17 cellular contexts compared by ENCODE assay signal in genomic region chr15:45285413-45285812, GRCh38. TPM values are rescaled to one million over a fixed set of nuclear protein-coding genes. Genes with fewer than 3 reads are reported as not detected.
DNase-seq lines count a peak whose midpoint lies in the region; ATAC-seq and TF ChIP-seq lines count a peak whose summit lies in the region.
"Had no signal": no experiment of that assay in that cellular context is flagged by ENCODE, and none has a peak within 500 bp of the region (broad histone marks: within the 10 kb centered on the region; RNA-seq: fewer than 3 reads in every experiment).

No MANE protein-coding gene starts in this region.

- ATAC-seq in heart left ventricle (peak in 3 of 4 donors; percentile 46 to 73 (median 68)), GM19023 (IDR thresholded peaks at IDR 0.05; ENCODE audit: unreplicated experiment) (no peak)
- ATAC-seq: A549; CD8-positive, alpha-beta T cell had no signal

- H3K27me3 Mint-ChIP-seq in activated naive CD8-positive, alpha-beta T cell treated with anti-CD3 and anti-CD28 coated beads for 36 hours: peaks cover 11% of the 10 kb centered on the region

- H3K27me3 ChIP-seq in heart left ventricle: no peaks in the 10 kb centered on the region
- no peaks in the 10 kb centered on the region for H3K27me3 ChIP-seq in left ventricle myocardium inferior (ENCODE audit: low read depth)

- WGBS in heart left ventricle, 4 donors: 44 to 60% (median 55%) methylated on average over 2 of the region's 2 CpGs

- no peaks in the 10 kb centered on the region for H3K36me3 Mint-ChIP-seq in activated naive CD8-positive, alpha-beta T cell treated with anti-CD3 and anti-CD28 coated beads for 36 hours
- H3K36me3 Mint-ChIP-seq: CD8-positive, alpha-beta T cell had no signal

- no peaks in the 10 kb centered on the region for H3K36me3 ChIP-seq in heart left ventricle
- no peaks in the 10 kb centered on the region for H3K36me3 ChIP-seq in left ventricle myocardium inferior

- no peak overlapping the region for H3K27ac Mint-ChIP-seq in activated naive CD8-positive, alpha-beta T cell treated with anti-CD3 and anti-CD28 coated beads for 36 hours
- H3K27ac Mint-ChIP-seq: CD14-positive monocyte; CD8-positive, alpha-beta T cell; H9; IgD-negative memory B cell had no signal

- H3K4me3 Mint-ChIP-seq in activated naive CD8-positive, alpha-beta T cell treated with anti-CD3 and anti-CD28 coated beads for 36 hours: no peak overlapping the region
- H3K4me3 Mint-ChIP-seq: CD14-positive monocyte; CD8-positive, alpha-beta T cell; H9; IgD-negative memory B cell had no signal

- intact Hi-C loops in heart left ventricle (cut with DNase I): loop anchor here in 1 of 10 donors (5.0 kb wide), 1 partner anchor 117 kb away; a partner anchor contains a TSS
- intact Hi-C loops in cardiac septum (cut with DNase I): no loop called here
- intact Hi-C loops in left ventricle myocardium inferior (cut with micrococcal nuclease): no loop called here

- no peak for TF ChIP-seq POLR2A in heart left ventricle (IDR thresholded peaks at IDR 0.05)

- no peak overlapping the region for H3K4me3 ChIP-seq in heart left ventricle
- H3K4me3 ChIP-seq in left ventricle myocardium inferior: no peak overlapping the region
- H3K4me3 ChIP-seq: A549 had no signal

- peaks cover 0 to 14% (median 0%) of the 10 kb centered on the region in 12 donors for H3K4me1 ChIP-seq in heart left ventricle
- peaks cover 16% of the 10 kb centered on the region for H3K4me1 ChIP-seq in left ventricle myocardium inferior
- H3K4me1 ChIP-seq: A549 had no signal

- no peaks in the 10 kb centered on the region for H3K4me1 Mint-ChIP-seq in activated naive CD8-positive, alpha-beta T cell treated with anti-CD3 and anti-CD28 coated beads for 36 hours
- H3K4me1 Mint-ChIP-seq: CD14-positive monocyte, H9, IgD-negative memory B cell had no signal

- TF ChIP-seq CTCF in heart left ventricle (IDR thresholded peaks at IDR 0.05) (no peak), left ventricle myocardium inferior (IDR thresholded peaks at IDR 0.05; ENCODE audit: borderline replicate concordance) (no peak)

- DNase-seq in heart left ventricle (no peak), cardiac septum (ENCODE audit: low spot score) (no peak), left ventricle myocardium inferior (no peak), renal cortical epithelial cell (ENCODE audit: low read depth) (peak; percentile 9), NCI-H2081 (lab: John Stamatoyannopoulos, UW) (no peak)
- no peak for DNase-seq in activated naive CD8-positive, alpha-beta T cell treated with anti-CD3 and anti-CD28 coated beads for 36 hours
- DNase-seq: CD8-positive, alpha-beta T cell; DMS 273 treated with DMSO at 0.1 percent for 48 hours; EL; GOT3; H9 had no signal

- H3K9me3 Mint-ChIP-seq in activated naive CD8-positive, alpha-beta T cell treated with anti-CD3 and anti-CD28 coated beads for 36 hours: no peaks in the 10 kb centered on the region
- H3K9me3 Mint-ChIP-seq: CD8-positive, alpha-beta T cell; IgD-negative memory B cell had no signal

- H3K27ac ChIP-seq in heart left ventricle (peak overlapping the region in 7 of 12 donors; percentile 4 to 66 (median 33)), left ventricle myocardium inferior (replicated peaks) (peak overlapping the region; percentile 56)
- H3K27ac ChIP-seq: A549 had no signal

- no peaks in the 10 kb centered on the region for H3K9me3 ChIP-seq in heart left ventricle
- no peaks in the 10 kb centered on the region for H3K9me3 ChIP-seq in left ventricle myocardium inferior (replicated peaks)
- H3K9me3 ChIP-seq: A549 had no signal

RNA-seq across cellular contexts. Expression of gene SLC28A2, which starts 33.4 kb away (rescaled TPM):
- not detected for total RNA-seq in heart left ventricle
- polyA plus RNA-seq in heart left ventricle: not detected
- total RNA-seq in cardiac septum: not detected
- total RNA-seq in left ventricle myocardium inferior: not detected
- not detected in 2 replicates for total RNA-seq in renal cortical epithelial cell
- total RNA-seq in activated naive CD8-positive, alpha-beta T cell treated with anti-CD3 and anti-CD28 coated beads for 36 hours: not detected
- total RNA-seq: CD8-positive, alpha-beta T cell; H9 had no signal
- polyA plus RNA-seq: AG04450, BJ, CD14-positive monocyte, IgD-negative memory B cell had no signal
